In the genomic region with DNA sequence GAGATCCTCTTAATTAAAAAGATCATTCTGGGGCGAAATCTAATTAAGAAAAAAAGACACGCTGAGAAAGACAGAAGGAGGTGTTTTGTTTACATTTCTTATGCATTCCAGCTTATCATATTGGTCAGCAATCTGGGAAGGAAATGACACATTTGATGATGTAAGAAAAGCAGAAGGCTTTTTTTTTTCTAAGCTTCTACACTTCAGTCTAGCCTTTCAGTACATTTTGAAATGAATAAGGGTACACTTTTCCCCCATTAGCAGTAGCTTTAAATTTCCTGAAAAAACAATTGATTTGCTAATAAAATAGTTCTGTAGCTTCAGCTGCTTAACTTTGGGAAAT, we compare ENCODE assay signal across 18 cellular contexts. TPM values are rescaled to one million over a fixed set of nuclear protein-coding genes. Genes with fewer than 3 reads are reported as not detected.
DNase-seq lines count a peak whose midpoint lies in the region; ATAC-seq and TF ChIP-seq lines count a peak whose summit lies in the region.
"Had no signal": no experiment of that assay in that cellular context is flagged by ENCODE, and none has a peak within 500 bp of the region (broad histone marks: within the 10 kb centered on the region; RNA-seq: fewer than 3 reads in every experiment).

No MANE protein-coding gene starts in this region.

- H3K4me3 ChIP-seq in mammary epithelial cell (replicated peaks in 1 of 3; ENCODE audit: insufficient read depth in 1 of 3, low read depth in 2 of 3, low read length in 3 of 3) = no peak overlapping the region
- no peak overlapping the region for H3K4me3 ChIP-seq in foreskin fibroblast (ENCODE audit: low read depth in 1 of 2, low read length in 2 of 2)
- H3K4me3 ChIP-seq: right atrium auricular region had no signal

- no peak overlapping the region for H3K27ac Mint-ChIP-seq in MCF 10A (ENCODE audit: low read depth, unreplicated experiment)
- H3K27ac Mint-ChIP-seq: activated CD4-positive, alpha-beta memory T cell treated with anti-CD3 and anti-CD28 coated beads, Interleukin-2, amount 10 ng/mL, durations not matched to agents 7 days and 5 days had no signal

- no peaks in the 10 kb centered on the region for H3K79me2 ChIP-seq in mammary epithelial cell (ENCODE audit: insufficient read depth, low read length)

- DNase-seq in MCF 10A (ENCODE audit: unreplicated experiment) (peak; percentile 17), mammary epithelial cell (no peak), RWPE1 (ENCODE audit: low spot score) (peak; percentile 34), fibroblast of peridontal ligament (ENCODE audit: extremely low read depth) (peak; percentile 15), NAMALWA (ENCODE audit: low spot score) (no peak), foreskin fibroblast (no peak)
- DNase-seq in central memory CD4-positive, alpha-beta T cell = no peak
- DNase-seq: activated CD4-positive, alpha-beta memory T cell treated with anti-CD3 and anti-CD28 coated beads, Interleukin-2, amount 10 ng/mL, durations not matched to agents 7 days and 5 days; amniotic stem cell; Caco-2; islet precursor cell; midbrain; NCI-H187 treated with DMSO at 0.1 percent for 48 hours; NCI-H510A had no signal

- intact Hi-C loops in MCF 10A (cut with micrococcal nuclease) = no loop called here
- intact Hi-C loops in mammary epithelial cell (cut with micrococcal nuclease) = no loop called here

- H4K20me1 ChIP-seq in mammary epithelial cell (ENCODE audit: insufficient read depth, low read length) = no peaks in the 10 kb centered on the region

- peaks cover 9% of the 10 kb centered on the region for H3K9me3 ChIP-seq in mammary epithelial cell (replicated peaks; ENCODE audit: insufficient read depth, low read length)
- H3K9me3 ChIP-seq: Caco-2, right atrium auricular region had no signal

- no peak overlapping the region for H2AFZ ChIP-seq in mammary epithelial cell (ENCODE audit: low read depth, low read length)

- TF ChIP-seq CTCF in MCF 10A (IDR thresholded peaks at IDR 0.05; ENCODE audit: unreplicated experiment) = no peak
- TF ChIP-seq CTCF in mammary epithelial cell (conservative IDR thresholded peaks at IDR 0.05 in 1 of 2, IDR thresholded peaks at IDR 0.05 in 1 of 2; ENCODE audit: extremely low read depth in 1 of 2, insufficient read depth in 1 of 2, low read depth in 1 of 2, low read length in 2 of 2) = no peak
- no peak for TF ChIP-seq CTCF in RWPE1 (conservative IDR thresholded peaks at IDR 0.05; ENCODE audit: low read depth)
- TF ChIP-seq CTCF in foreskin fibroblast (IDR thresholded peaks at IDR 0.05; ENCODE audit: low read depth, low read length) = no peak

- peaks cover 44% of the 10 kb centered on the region for H3K27me3 ChIP-seq in mammary epithelial cell (ENCODE audit: insufficient read depth, low read length)

- H3K36me3 Mint-ChIP-seq in MCF 10A (ENCODE audit: insufficient read depth, unreplicated experiment) = no peaks in the 10 kb centered on the region

- BruUV-seq in MCF 10A (replicated peaks; lab: Mats Ljungman, UMichigan) = no TSS peak
- no TSS peak for BruUV-seq in mammary epithelial cell (replicated peaks; lab: Mats Ljungman, UMichigan)

- H3K4me1 ChIP-seq in mammary epithelial cell (ENCODE audit: insufficient read depth, low read length) = no peaks in the 10 kb centered on the region
- H3K4me1 ChIP-seq: Caco-2 had no signal

- in situ Hi-C loops in mammary epithelial cell (cut with MboI; ENCODE audit: low sequenced_read_pairs in 2 of 2) = no loop called here

- 92% methylated on average over 2 of the region's 2 CpGs for WGBS in mammary epithelial cell (ENCODE audit: low coverage, missing lambda C conversion rate)

- peaks cover 26% of the 10 kb centered on the region for H3K27me3 Mint-ChIP-seq in MCF 10A (ENCODE audit: insufficient read depth, unreplicated experiment)

- no peaks in the 10 kb centered on the region for H3K36me3 ChIP-seq in mammary epithelial cell (ENCODE audit: insufficient read depth, low read length)
- H3K36me3 ChIP-seq: right atrium auricular region had no signal

- H3K4me2 ChIP-seq in mammary epithelial cell (ENCODE audit: insufficient read depth, low read depth, low read length) = no peak overlapping the region

- H3K9me3 Mint-ChIP-seq in MCF 10A (ENCODE audit: unreplicated experiment) = no peaks in the 10 kb centered on the region
- H3K9me3 Mint-ChIP-seq: activated CD4-positive, alpha-beta memory T cell treated with anti-CD3 and anti-CD28 coated beads, Interleukin-2, amount 10 ng/mL, durations not matched to agents 7 days and 5 days had no signal

- CTCF ChIA-PET in MCF 10A (lab: Yijun Ruan, JAX) = interaction anchor here (0.6 kb wide), 1 partner anchor 331 kb away, joined by 6 read pairs; no protein-coding TSS in a partner anchor
- CTCF ChIA-PET in mammary epithelial cell (lab: Charles Lee; ENCODE audit: low non-redundant PET) = interaction anchor here (0.6 kb wide), 1 partner anchor 261 kb away, joined by 4 read pairs; no protein-coding TSS in a partner anchor
- CTCF ChIA-PET in RWPE1 (lab: Yijun Ruan, JAX) = no interaction called here

- no peak overlapping the region for H3K4me3 Mint-ChIP-seq in MCF 10A (ENCODE audit: unreplicated experiment)
- H3K4me3 Mint-ChIP-seq: activated CD4-positive, alpha-beta memory T cell treated with anti-CD3 and anti-CD28 coated beads, Interleukin-2, amount 10 ng/mL, durations not matched to agents 7 days and 5 days had no signal

- H3K4me1 Mint-ChIP-seq in MCF 10A (ENCODE audit: insufficient read depth, unreplicated experiment) = peaks cover 8% of the 10 kb centered on the region

- H3K9ac ChIP-seq in mammary epithelial cell (ENCODE audit: insufficient read depth, low read length) = no peak overlapping the region

- H3K27ac ChIP-seq in mammary epithelial cell (ENCODE audit: insufficient read depth, low read depth, low read length) (no peak overlapping the region), RWPE1 (no peak overlapping the region)
- H3K27ac ChIP-seq: right atrium auricular region had no signal

- POLR2A ChIA-PET in MCF 10A (lab: Yijun Ruan, JAX) = interaction anchor here (0.9 kb wide), 1 partner anchor 9 kb away, joined by 4 read pairs; no protein-coding TSS in a partner anchor
- POLR2A ChIA-PET in RWPE1 (lab: Yijun Ruan, JAX; ENCODE audit: low non-redundant PET) = no interaction called here

- dilution Hi-C loops in mammary epithelial cell (cut with HindIII; ENCODE audit: low sequenced_read_pairs) = loop anchor here (10.0 kb wide), 1 partner anchor 49 kb away; no protein-coding TSS in a partner anchor

- ATAC-seq in esophagus mucosa = no peak

RNA-seq across cellular contexts. Expression of gene GSC, which starts 5.9 kb away (rescaled TPM):
- total RNA-seq in MCF 10A (2022) (not detected in 2 replicates), mammary epithelial cell (under 1 TPM in 1 of 2 donors, not detected in 1; 0.17 TPM), esophagus mucosa (0.32 TPM)
- polyA plus RNA-seq in mammary epithelial cell = 0.05 TPM
- not detected for polyA minus RNA-seq in mammary epithelial cell
- total RNA-seq: activated CD4-positive, alpha-beta memory T cell treated with anti-CD3 and anti-CD28 coated beads, Interleukin-2, amount 10 ng/mL, durations not matched to agents 7 days and 5 days; Caco-2; chondrocyte; OCI-LY7 had no signal

Comparison
In these comparisons a context has a peak if more than half of its experiments do, and no peak if none do; other contexts are left out.
1. DNase-seq: peak in MCF 10A (single experiment), RWPE1 (single experiment) and fibroblast of peridontal ligament (single experiment); none in mammary epithelial cell (single experiment), NAMALWA (single experiment), central memory CD4-positive, alpha-beta T cell (single experiment) and foreskin fibroblast (0 of 2).